Comparison of ENCODE assay signal across 21 cellular contexts in genomic region chr5:168030911-168031310, GRCh38.
"Had no signal": no experiment of that assay in that cellular context is flagged by ENCODE, and none has a peak within 500 bp of the region (broad histone marks: within the 10 kb centered on the region; RNA-seq: fewer than 3 reads in every experiment).

No MANE protein-coding gene starts in this region.

- H3K27me3 Mint-ChIP-seq: naive B cell had no signal

- H3K36me3 Mint-ChIP-seq: immature natural killer cell, mesothelial cell of epicardium, naive B cell had no signal

- H3K4me1 Mint-ChIP-seq: immature natural killer cell, mesothelial cell of epicardium, naive B cell had no signal

- H3K9me3 Mint-ChIP-seq: mesothelial cell of epicardium had no signal

- ATAC-seq: foreskin keratinocyte, gastroesophageal sphincter, left cardiac atrium, left lung, left ventricle myocardium superior, lower lobe of right lung, mucosa of descending colon had no signal

- H3K4me3 Mint-ChIP-seq: immature natural killer cell, mesothelial cell of epicardium, naive B cell had no signal

- DNase-seq: dermis blood vessel endothelial cell; dorsolateral prefrontal cortex; effector CD4-positive, alpha-beta T cell; effector memory CD4-positive, alpha-beta T cell; foreskin keratinocyte; glutamatergic neuron; head of caudate nucleus; hypothalamus; immature natural killer cell; islet precursor cell; kidney; kidney glomerular epithelial cell; left cardiac atrium; left lung; left ventricle myocardium superior; lower lobe of right lung; mesenchymal stem cell; mucosa of descending colon; naive B cell had no signal

- H3K27ac Mint-ChIP-seq: immature natural killer cell, mesothelial cell of epicardium, naive B cell had no signal
